8 cellular contexts compared by ENCODE assay signal in the genomic region with DNA sequence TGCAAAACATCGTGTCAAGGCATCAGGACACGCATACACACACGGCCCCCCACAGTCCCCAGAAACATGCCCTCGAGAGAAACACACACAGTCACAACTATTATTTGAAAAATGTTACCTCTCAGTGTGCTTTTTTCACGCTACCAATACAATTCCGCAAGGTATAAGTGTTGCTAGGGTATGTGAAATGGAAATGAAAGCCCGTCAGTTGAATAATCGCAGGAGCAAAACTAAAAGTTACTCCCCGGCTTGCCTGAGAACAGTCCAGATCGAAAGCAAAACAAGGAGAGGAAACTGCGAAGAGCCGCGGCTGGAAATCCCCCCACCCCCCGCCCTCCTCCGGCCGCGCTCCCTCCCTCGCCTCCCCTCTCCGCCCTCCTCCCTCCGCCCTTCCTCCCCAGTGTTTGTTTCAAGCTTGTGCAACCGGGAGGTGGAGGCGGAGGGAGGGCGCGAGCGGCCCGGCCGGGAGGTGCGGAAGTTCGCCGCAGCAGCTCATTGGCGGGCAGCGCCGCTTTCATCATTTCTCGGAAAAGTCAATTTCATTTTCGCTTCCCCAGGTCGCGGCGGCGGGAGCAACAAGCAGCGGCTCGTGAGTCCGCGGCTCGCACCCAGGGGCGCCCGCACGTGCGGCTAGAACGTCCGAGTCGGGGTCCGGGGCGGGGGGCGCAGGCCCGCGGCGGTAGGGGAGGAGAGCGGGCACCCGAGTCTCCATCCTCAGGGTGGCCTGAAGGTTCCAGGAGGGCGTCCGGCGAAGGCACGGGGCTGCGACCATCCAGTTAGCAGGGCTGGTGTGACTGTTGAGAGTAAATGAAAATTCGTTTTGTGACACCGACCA. TPM values are rescaled to one million over a fixed set of nuclear protein-coding genes. Genes with fewer than 3 reads are reported as not detected.
DNase-seq lines count a peak whose midpoint lies in the region; ATAC-seq and TF ChIP-seq lines count a peak whose summit lies in the region.

A gene (minus strand): TSS at position 290 of the 835 bp plus-strand sequence. CDS start 45,486 bp downstream, outside the sequence.

- H3K4me3 ChIP-seq in CD8-positive, alpha-beta T cell (ENCODE audit: low read depth, low read length): peak within 1 kb of the TSS; percentile 78
- H3K4me3 ChIP-seq in ectodermal cell (ENCODE audit: insufficient read depth, low read depth, low read length) (peak within 1 kb of the TSS; percentile 81), lower lobe of right lung (peak within 1 kb of the TSS; percentile 86)

- peak within 1 kb of the TSS; percentile 98 for H3K4me3 Mint-ChIP-seq in CD8-positive, alpha-beta T cell

- H3K4me1 ChIP-seq in CD8-positive, alpha-beta T cell (ENCODE audit: insufficient read depth, low read length): peaks cover 38% of the 10 kb centered on the region
- H3K4me1 ChIP-seq in ectodermal cell (ENCODE audit: control insufficient read depth, insufficient read depth, low read length) (no peaks in the 10 kb centered on the region), lower lobe of right lung (peaks cover 62% of the 10 kb centered on the region)

- peak within 1 kb of the TSS; percentile 99 for H3K27ac Mint-ChIP-seq in CD8-positive, alpha-beta T cell

- H3K9me3 ChIP-seq in CD8-positive, alpha-beta T cell (ENCODE audit: low read length): no peaks in the 10 kb centered on the region
- H3K9me3 ChIP-seq in ectodermal cell (ENCODE audit: control insufficient read depth, low read length) (no peaks in the 10 kb centered on the region), lower lobe of right lung (no peaks in the 10 kb centered on the region)

- H3K36me3 ChIP-seq in CD8-positive, alpha-beta T cell (ENCODE audit: insufficient read depth, low read length): no peaks in the 10 kb centered on the region
- H3K36me3 ChIP-seq in ectodermal cell (ENCODE audit: control insufficient read depth, insufficient read depth, low read length) (no peaks in the 10 kb centered on the region), lower lobe of right lung (no peaks in the 10 kb centered on the region)

- H3K36me3 Mint-ChIP-seq in CD8-positive, alpha-beta T cell: peaks cover 46% of the 10 kb centered on the region

- no peaks in the 10 kb centered on the region for H3K27me3 Mint-ChIP-seq in CD8-positive, alpha-beta T cell (ENCODE audit: low read depth)

- ATAC-seq in CD8-positive, alpha-beta T cell: peak; percentile 82
- ATAC-seq in GM19467 (IDR thresholded peaks at IDR 0.05; ENCODE audit: unreplicated experiment) (peak; percentile 56), lower lobe of right lung (peak; percentile 94 to 96)

- TF ChIP-seq CTCF in CD8-positive, alpha-beta T cell (IDR thresholded peaks at IDR 0.05): no peak
- TF ChIP-seq CTCF in lower lobe of right lung (IDR thresholded peaks at IDR 0.05): no peak

- WGBS in ectodermal cell, 2 experiments: 0 to 1% methylated on average over 63 to 65 of the region's 66 CpGs

- peak within 1 kb of the TSS; percentile 95 for H3K27ac ChIP-seq in CD8-positive, alpha-beta T cell (ENCODE audit: low read depth, low read length)
- H3K27ac ChIP-seq in ectodermal cell (ENCODE audit: insufficient read depth, low read depth, low read length, poor library complexity, severe bottlenecking) (peak within 1 kb of the TSS; percentile 60), lower lobe of right lung (peak within 1 kb of the TSS; percentile 99)

- no peaks in the 10 kb centered on the region for H3K27me3 ChIP-seq in CD8-positive, alpha-beta T cell (ENCODE audit: insufficient read depth, low read length)
- H3K27me3 ChIP-seq in ectodermal cell (ENCODE audit: control insufficient read depth, insufficient read depth, low read length, poor library complexity, severe bottlenecking) (peaks cover 5% of the 10 kb centered on the region), lower lobe of right lung (ENCODE audit: low read depth) (no peaks in the 10 kb centered on the region)

- no peaks in the 10 kb centered on the region for H3K9me3 Mint-ChIP-seq in CD8-positive, alpha-beta T cell

- CTCF ChIA-PET in CD8-positive, alpha-beta T cell (lab: Charles Lee): interaction anchor here (1.2 to 1.5 kb wide), 2 partner anchors 60 to 211 kb away, joined by 4 read pairs; no protein-coding TSS in a partner anchor

- POLR2A ChIA-PET in CD8-positive, alpha-beta T cell (lab: Charles Lee): interaction anchor here (0.6 to 2.8 kb wide), 24 partner anchors 9 to 486 kb away, joined by 3 to 65 read pairs (median 4); a partner anchor contains a TSS

- peaks cover 67% of the 10 kb centered on the region for H3K4me1 Mint-ChIP-seq in CD8-positive, alpha-beta T cell (ENCODE audit: low read depth)

- intact Hi-C loops in CD8-positive, alpha-beta T cell (cut with DNase I, micrococcal nuclease): loop anchor here (1.0 to 10.0 kb wide), 16 partner anchors 56 to 1720 kb away; a partner anchor contains a TSS
- intact Hi-C loops in lower lobe of right lung (cut with DNase I): no loop called here

- DNase-seq in CD8-positive, alpha-beta T cell: peak; percentile 91 to 99 (median 94)
- DNase-seq in HPDE6-E6E7 (ENCODE audit: extremely low spot score): peak; percentile 94
- DNase-seq in NK-92 (lab: John Stamatoyannopoulos, UW; ENCODE audit: unreplicated experiment): peak; percentile 84
- peak; percentile 90 to 91 for DNase-seq in activated CD8-positive, alpha-beta memory T cell treated with anti-CD3 and anti-CD28 coated beads for 1 hour (ENCODE audit: extremely low read depth in 1 of 2, low read depth in 1 of 2)
- peak; percentile 98 for DNase-seq in lower lobe of right lung
- peak; percentile 88 to 93 (median 90) for DNase-seq in stimulated activated CD4-positive, alpha-beta T cell treated with anti-CD3 and anti-CD28 coated beads, TNF-alpha, amount 100 ng/mL, for 1 hour (ENCODE audit: low read depth in 3 of 3, low spot score in 1 of 3)

RNA-seq across cellular contexts. Expression of the gene that starts here (rescaled TPM):
- total RNA-seq in CD8-positive, alpha-beta T cell: 1 to 10 TPM; 7.9 to 9.3 TPM
- 7.3 TPM for polyA plus RNA-seq in ectodermal cell (2013, experiment 1 of 4)
- polyA plus RNA-seq in ectodermal cell (2013, experiment 2 of 4): 7.9 TPM
- 6.2 TPM for polyA plus RNA-seq in ectodermal cell (2013, experiment 3 of 4)
- 8.1 TPM for polyA plus RNA-seq in ectodermal cell (2013, experiment 4 of 4)
- 53.3 TPM for total RNA-seq in lower lobe of right lung

Comparison
In these comparisons a context has a peak if more than half of its experiments do, and no peak if none do; other contexts are left out.
1. Peak in every context shown above with its lines: DNase-seq, ATAC-seq, H3K4me3 ChIP-seq and H3K27ac ChIP-seq.